ENCODE assay signal across 33 cellular contexts in the genomic region with DNA sequence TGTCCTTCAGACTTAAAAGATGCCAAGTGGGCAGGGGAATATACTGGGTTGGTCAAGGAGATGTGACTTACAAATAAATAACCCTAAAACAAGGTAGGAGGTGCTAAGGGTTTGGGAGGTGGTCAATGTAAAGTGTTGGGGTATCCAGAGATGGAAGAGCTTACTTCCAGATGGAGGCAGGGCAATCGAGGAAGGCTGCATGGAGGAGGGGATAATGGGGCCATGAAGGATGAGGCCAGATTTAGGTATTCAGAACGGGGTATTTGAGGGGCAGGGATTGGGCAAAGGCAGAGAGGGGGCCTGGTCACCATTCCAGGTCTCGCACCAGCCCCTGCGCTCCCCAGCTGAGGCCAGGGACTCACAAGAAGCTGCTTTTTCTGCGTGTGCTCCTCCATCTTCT. TPM values are rescaled to one million over a fixed set of nuclear protein-coding genes. Genes with fewer than 3 reads are reported as not detected.
DNase-seq lines count a peak whose midpoint lies in the region; ATAC-seq and TF ChIP-seq lines count a peak whose summit lies in the region.
"Had no signal": no experiment of that assay in that cellular context is flagged by ENCODE, and none has a peak within 500 bp of the region (broad histone marks: within the 10 kb centered on the region; RNA-seq: fewer than 3 reads in every experiment).

No MANE protein-coding gene starts in this region.

- TF ChIP-seq CTCF in endodermal cell (conservative IDR thresholded peaks at IDR 0.05) (no peak), dorsolateral prefrontal cortex (IDR thresholded peaks at IDR 0.05 in 54 of 56, conservative IDR thresholded peaks at IDR 0.05 in 2 of 56; ENCODE audit: low read depth in 1 of 56, partially characterized antibody in 56 of 56) (no peak)

- no peak overlapping the region for H3K4me3 Mint-ChIP-seq in activated naive CD4-positive, alpha-beta T cell treated with anti-CD3 and anti-CD28 coated beads, Interleukin-2, amount 10 ng/mL, durations not matched to agents 7 days and 5 days
- peak overlapping the region in 2 of 3 donors; percentile 39 to 69 for H3K4me3 Mint-ChIP-seq in T-cell
- H3K4me3 Mint-ChIP-seq in endodermal cell: no peak overlapping the region
- H3K4me3 Mint-ChIP-seq: activated T-cell treated with anti-CD3 and anti-CD28 coated beads, Interleukin-2, amount 50 U/mL, for 4 hours; memory B cell; T-helper 1 cell treated with Interleukin-12 subunit alpha and Interleukin-12 subunit beta and Interleukin-4 antibody, amounts not matched to agents 30 μg/mL and 1 μg/mL, for 36 hours had no signal

- no peaks in the 10 kb centered on the region for H3K27me3 Mint-ChIP-seq in activated naive CD4-positive, alpha-beta T cell treated with anti-CD3 and anti-CD28 coated beads, Interleukin-2, amount 10 ng/mL, durations not matched to agents 7 days and 5 days
- H3K27me3 Mint-ChIP-seq in T-cell (no peaks in the 10 kb centered on the region), endodermal cell (ENCODE audit: insufficient read depth) (no peaks in the 10 kb centered on the region)
- H3K27me3 Mint-ChIP-seq: memory B cell had no signal

- no peak overlapping the region for H3K27ac ChIP-seq in endodermal cell (ENCODE audit: low read depth, low read length)
- H3K27ac ChIP-seq in dorsolateral prefrontal cortex: no peak overlapping the region
- H3K27ac ChIP-seq: ascending aorta, colonic mucosa, HL-60, left lung, psoas muscle, tibial artery had no signal

- no peak for ATAC-seq in T-cell (replicated peaks in 1 of 4)
- ATAC-seq: activated naive CD4-positive, alpha-beta T cell treated with anti-CD3 and anti-CD28 coated beads, Interleukin-2, amount 50 U/mL, for 72 hours; activated T-cell treated with anti-CD3 and anti-CD28 coated beads, Interleukin-2, amount 50 U/mL, for 4 hours; GM12878; left lung; psoas muscle; sciatic nerve had no signal

- H3K36me3 ChIP-seq in endodermal cell (ENCODE audit: control insufficient read depth, insufficient read depth, low read length) (no peaks in the 10 kb centered on the region), neuron (ENCODE audit: insufficient read depth, low read length) (no peaks in the 10 kb centered on the region)
- H3K36me3 ChIP-seq: BE2C, colonic mucosa had no signal

- H3K4me3 ChIP-seq in endodermal cell (ENCODE audit: low read length): no peak overlapping the region
- H3K4me3 ChIP-seq in neuron (ENCODE audit: low read length): peak overlapping the region; percentile 5
- H3K4me3 ChIP-seq in dorsolateral prefrontal cortex: no peak overlapping the region
- H3K4me3 ChIP-seq: ascending aorta, colonic mucosa, GM12878, left lung, psoas muscle, tibial artery had no signal

- peaks cover 72% of the 10 kb centered on the region for H3K36me3 Mint-ChIP-seq in activated naive CD4-positive, alpha-beta T cell treated with anti-CD3 and anti-CD28 coated beads, Interleukin-2, amount 10 ng/mL, durations not matched to agents 7 days and 5 days
- H3K36me3 Mint-ChIP-seq in T-cell: peaks cover 62% of the 10 kb centered on the region
- H3K36me3 Mint-ChIP-seq in endodermal cell (ENCODE audit: low read depth): peaks cover 10% of the 10 kb centered on the region

- no peaks in the 10 kb centered on the region for H3K27me3 ChIP-seq in endodermal cell (ENCODE audit: control insufficient read depth, insufficient read depth, low read length, poor library complexity, severe bottlenecking)
- no peaks in the 10 kb centered on the region for H3K27me3 ChIP-seq in neuron (ENCODE audit: insufficient read depth, low read length)
- H3K27me3 ChIP-seq in dorsolateral prefrontal cortex: no peaks in the 10 kb centered on the region
- H3K27me3 ChIP-seq: ascending aorta, BE2C, colonic mucosa, left lung, tibial artery had no signal

- POLR2A ChIA-PET in T-cell (lab: Charles Lee): no interaction called here

- 92 to 100% methylated on average over 4 to 5 of the region's 5 CpGs for WGBS in endodermal cell (ENCODE audit: insufficient coverage in 1 of 2, insufficient read length in 1 of 2), 2 experiments

- peaks cover 53% of the 10 kb centered on the region for H3K4me1 Mint-ChIP-seq in activated naive CD4-positive, alpha-beta T cell treated with anti-CD3 and anti-CD28 coated beads, Interleukin-2, amount 10 ng/mL, durations not matched to agents 7 days and 5 days
- H3K4me1 Mint-ChIP-seq in T-cell (peaks cover 68 to 71% (median 70%) of the 10 kb centered on the region in 3 donors), endodermal cell (peaks cover 4% of the 10 kb centered on the region)

- peak overlapping the region; percentile 22 for H3K27ac Mint-ChIP-seq in activated naive CD4-positive, alpha-beta T cell treated with anti-CD3 and anti-CD28 coated beads, Interleukin-2, amount 10 ng/mL, durations not matched to agents 7 days and 5 days
- H3K27ac Mint-ChIP-seq in T-cell: peak overlapping the region; percentile 97 to 99
- H3K27ac Mint-ChIP-seq in endodermal cell: no peak overlapping the region
- H3K27ac Mint-ChIP-seq: memory B cell; T-helper 1 cell treated with Interleukin-12 subunit alpha and Interleukin-12 subunit beta and Interleukin-4 antibody, amounts not matched to agents 30 μg/mL and 1 μg/mL, for 36 hours had no signal

- no peak overlapping the region for H3K9ac ChIP-seq in endodermal cell (ENCODE audit: extremely low read depth, low read length, poor library complexity, severe bottlenecking)
- H3K9ac ChIP-seq: SK-N-SH had no signal

- H3K9me3 ChIP-seq in endodermal cell (ENCODE audit: control insufficient read depth, low read length) (no peaks in the 10 kb centered on the region), neuron (ENCODE audit: low read length) (no peaks in the 10 kb centered on the region)
- H3K9me3 ChIP-seq: ascending aorta, BE2C, colonic mucosa, left lung, psoas muscle, SK-N-SH, tibial artery had no signal

- peak overlapping the region; percentile 66 for H2AFZ ChIP-seq in neuron (ENCODE audit: low read depth, low read length)

- no peaks in the 10 kb centered on the region for H3K9me3 Mint-ChIP-seq in activated naive CD4-positive, alpha-beta T cell treated with anti-CD3 and anti-CD28 coated beads, Interleukin-2, amount 10 ng/mL, durations not matched to agents 7 days and 5 days
- no peaks in the 10 kb centered on the region for H3K9me3 Mint-ChIP-seq in T-cell
- H3K9me3 Mint-ChIP-seq in endodermal cell: no peaks in the 10 kb centered on the region
- H3K9me3 Mint-ChIP-seq: activated naive CD4-positive, alpha-beta T cell treated with anti-CD3 and anti-CD28 coated beads, Interleukin-2, amount 50 U/mL, for 72 hours; activated T-cell treated with anti-CD3 and anti-CD28 coated beads, Interleukin-2, amount 50 U/mL, for 4 hours; memory B cell; T-helper 1 cell treated with Interleukin-12 subunit alpha and Interleukin-12 subunit beta and Interleukin-4 antibody, amounts not matched to agents 30 μg/mL and 1 μg/mL, for 36 hours had no signal

- CTCF ChIA-PET in activated naive CD4-positive, alpha-beta T cell treated with anti-CD3 and anti-CD28 coated beads, Interleukin-2, amount 10 ng/mL, durations not matched to agents 7 days and 5 days (lab: Charles Lee): interaction anchor here (1.3 to 3.8 kb wide), 2 partner anchors 124 to 152 kb away, joined by 3 to 12 read pairs; a partner anchor contains a TSS
- CTCF ChIA-PET in T-cell (lab: Charles Lee): interaction anchor here in 1 of 2 donors (1.2 kb wide), 1 partner anchor 153 kb away, joined by 5 read pairs; no protein-coding TSS in a partner anchor

- intact Hi-C loops in dorsolateral prefrontal cortex (cut with DNase I): no loop called here

- H3K4me1 ChIP-seq in endodermal cell (ENCODE audit: control insufficient read depth, insufficient read depth, low read length) (no peaks in the 10 kb centered on the region), neuron (ENCODE audit: insufficient read depth, low read length) (peaks cover 18% of the 10 kb centered on the region)
- H3K4me1 ChIP-seq: ascending aorta, BE2C, colonic mucosa, tibial artery had no signal

- DNase-seq in activated naive CD4-positive, alpha-beta T cell treated with anti-CD3 and anti-CD28 coated beads, Interleukin-2, amount 10 ng/mL, durations not matched to agents 7 days and 5 days: peak; percentile 2
- DNase-seq in activated naive CD4-positive, alpha-beta T cell treated with anti-CD3 and anti-CD28 coated beads, Interleukin-2, amount 50 U/mL, for 16 hours: no peak
- DNase-seq in T-cell: no peak
- peak; percentile 29 for DNase-seq in endodermal cell
- DNase-seq in NCI-H2081 (lab: John Stamatoyannopoulos, UW): no peak
- no peak for DNase-seq in dorsolateral prefrontal cortex
- DNase-seq in NCI-H1092 treated with DMSO at 0.1 percent for 48 hours (lab: John Stamatoyannopoulos, UW): no peak
- DNase-seq: activated CD4-positive, alpha-beta T cell treated with anti-CD3 and anti-CD28 coated beads for 1 hour; activated T-cell treated with anti-CD3 and anti-CD28 coated beads, Interleukin-2, amount 50 U/mL, for 4 hours; BE2C; colonic mucosa; COR-L47; effector memory CD4-positive, alpha-beta T cell; HCEC 1CT; KG1; left lung; NCI-H2029 treated with DMSO at 0.1 percent for 48 hours; NCI-H526; NK-92 treated with Interleukin-12 subunit alpha and Interleukin-12 subunit beta, amount 100 ng/mL, for 24 hours; occipital lobe; psoas muscle; SK-N-SH; stimulated activated CD4-positive, alpha-beta T cell treated with anti-CD3 and anti-CD28 coated beads, Interleukin-12 subunit alpha, Interleukin-12 subunit beta, amount 100 ng/mL, for 4 hours; stimulated activated CD4-positive, alpha-beta T cell treated with anti-CD3 and anti-CD28 coated beads, Interleukin-2, amount 100 ng/mL, for 48 hours; tibial artery had no signal

RNA-seq across cellular contexts. Expression of a gene that starts 57.9 kb away (rescaled TPM):
- total RNA-seq in T-cell (10 to 100 TPM; 33.4 to 36.6 (median 34.2) TPM), endodermal cell (10 to 100 TPM; 42.2 to 49.4 TPM), dorsolateral prefrontal cortex (100 to 1,000 TPM in 107 of 120 experiments, 10 to 100 TPM in 13; 88.4 to 136 (median 113) TPM)
- polyA plus RNA-seq in endodermal cell (2013, experiment 1 of 2): 55.1 TPM
- polyA plus RNA-seq in endodermal cell (2013, experiment 2 of 2): 51.1 TPM

Comparison
In these comparisons a context has a peak if more than half of its experiments do, and no peak if none do; other contexts are left out.
1. DNase-seq: peak in activated naive CD4-positive, alpha-beta T cell treated with anti-CD3 and anti-CD28 coated beads, Interleukin-2, amount 10 ng/mL, durations not matched to agents 7 days and 5 days (single experiment) and endodermal cell (single experiment); none in activated naive CD4-positive, alpha-beta T cell treated with anti-CD3 and anti-CD28 coated beads, Interleukin-2, amount 50 U/mL, for 16 hours (single experiment), T-cell (0 of 34), NCI-H2081 (0 of 2), dorsolateral prefrontal cortex (0 of 10) and NCI-H1092 treated with DMSO at 0.1 percent for 48 hours (single experiment).
2. H3K4me3 Mint-ChIP-seq: peak in T-cell (2 of 3); none in activated naive CD4-positive, alpha-beta T cell treated with anti-CD3 and anti-CD28 coated beads, Interleukin-2, amount 10 ng/mL, durations not matched to agents 7 days and 5 days (single experiment) and endodermal cell (single experiment).